In genomic region chr13:23432589-23432988, GRCh38 we compare ENCODE assay signal across 11 cellular contexts. TPM values are rescaled to one million over a fixed set of nuclear protein-coding genes. Genes with fewer than 3 reads are reported as not detected.
A peak's percentile ranks its signal among the peaks of the same experiment; 100 is the strongest.
DNase-seq lines count a peak whose midpoint lies in the region; ATAC-seq and TF ChIP-seq lines count a peak whose summit lies in the region.
"Had no signal": no experiment of that assay in that cellular context is flagged by ENCODE, and none has a peak within 500 bp of the region (broad histone marks: within the 10 kb centered on the region; RNA-seq: fewer than 3 reads in every experiment).

No MANE protein-coding gene starts in this region.

- no peaks in the 10 kb centered on the region for H3K36me3 ChIP-seq in smooth muscle cell (ENCODE audit: low read depth)
- H3K36me3 ChIP-seq in CD8-positive, alpha-beta T cell (ENCODE audit: insufficient read depth, low read length): no peaks in the 10 kb centered on the region

- H3K27ac Mint-ChIP-seq in CD8-positive, alpha-beta T cell: no peak overlapping the region

- H3K36me3 Mint-ChIP-seq in CD8-positive, alpha-beta T cell: no peaks in the 10 kb centered on the region

- no peaks in the 10 kb centered on the region for H3K79me2 ChIP-seq in smooth muscle cell (ENCODE audit: low read depth)

- peak overlapping the region; percentile 24 for H3K27ac ChIP-seq in smooth muscle cell (ENCODE audit: low read depth)
- H3K27ac ChIP-seq in CD8-positive, alpha-beta T cell (ENCODE audit: low read depth, low read length): no peak overlapping the region

- POLR2A ChIA-PET in CD8-positive, alpha-beta T cell (lab: Charles Lee): no interaction called here

- H3K9ac ChIP-seq in smooth muscle cell (ENCODE audit: low read depth): peak overlapping the region; percentile 64

- peaks cover 35% of the 10 kb centered on the region for H3K27me3 Mint-ChIP-seq in CD8-positive, alpha-beta T cell (ENCODE audit: low read depth)

- in situ Hi-C loops in astrocyte of the cerebellum (cut with HindIII; ENCODE audit: low sequenced_read_pairs): no loop called here

- H3F3A ChIP-seq in smooth muscle cell (ENCODE audit: low read depth): no peaks in the 10 kb centered on the region

- H3K4me3 Mint-ChIP-seq in CD8-positive, alpha-beta T cell: no peak overlapping the region

- H3K9me3 ChIP-seq in smooth muscle cell (replicated peaks; ENCODE audit: low read depth): no peaks in the 10 kb centered on the region
- H3K9me3 ChIP-seq in CD8-positive, alpha-beta T cell (ENCODE audit: low read length): no peaks in the 10 kb centered on the region

- intact Hi-C loops in CD8-positive, alpha-beta T cell (cut with DNase I, micrococcal nuclease): no loop called here

- H3K4me1 Mint-ChIP-seq in CD8-positive, alpha-beta T cell (ENCODE audit: low read depth): peaks cover 8% of the 10 kb centered on the region

- H3K4me2 ChIP-seq in smooth muscle cell: peak overlapping the region; percentile 84

- TF ChIP-seq CTCF in astrocyte of the cerebellum (IDR thresholded peaks at IDR 0.05; ENCODE audit: low read depth, low read length, missing control alignments): no peak
- TF ChIP-seq CTCF in smooth muscle cell (IDR thresholded peaks at IDR 0.05; ENCODE audit: borderline replicate concordance, insufficient read depth, poor library complexity, severe bottlenecking): no peak
- TF ChIP-seq CTCF in CD8-positive, alpha-beta T cell (IDR thresholded peaks at IDR 0.05): no peak

- H3K27me3 ChIP-seq in smooth muscle cell (ENCODE audit: low read depth): no peaks in the 10 kb centered on the region
- H3K27me3 ChIP-seq in CD8-positive, alpha-beta T cell (ENCODE audit: insufficient read depth, low read length): no peaks in the 10 kb centered on the region

- peaks cover 40% of the 10 kb centered on the region for H3K4me1 ChIP-seq in smooth muscle cell (ENCODE audit: low read depth)
- H3K4me1 ChIP-seq in CD8-positive, alpha-beta T cell (ENCODE audit: insufficient read depth, low read length): no peaks in the 10 kb centered on the region

- H3K4me3 ChIP-seq in astrocyte of the cerebellum (ENCODE audit: low read depth, low read length) (peak overlapping the region; percentile 77), smooth muscle cell (peak overlapping the region; percentile 58)
- H3K4me3 ChIP-seq in CD8-positive, alpha-beta T cell (ENCODE audit: low read depth, low read length): no peak overlapping the region

- H3K9me3 Mint-ChIP-seq in CD8-positive, alpha-beta T cell: no peaks in the 10 kb centered on the region

- 22% methylated on average over 5 of the region's 5 CpGs for WGBS in smooth muscle cell (ENCODE audit: low lambda C conversion rate)

- DNase-seq in NCI-H748 (lab: John Stamatoyannopoulos, UW; ENCODE audit: unreplicated experiment) (peak; percentile 48), NCI-H748 treated with DMSO at 0.1 percent for 48 hours (lab: John Stamatoyannopoulos, UW) (no peak), astrocyte of the cerebellum (ENCODE audit: low read depth) (no peak), left kidney (ENCODE audit: low read depth, low spot score) (peak; percentile 14), smooth muscle cell (lab: John Stamatoyannopoulos, UW; ENCODE audit: unreplicated experiment) (no peak), HuH-7.5 (ENCODE audit: low spot score) (no peak)
- DNase-seq in CD8-positive, alpha-beta T cell: no peak
- DNase-seq: activated CD4-positive, alpha-beta T cell treated with anti-CD3 and anti-CD28 coated beads for 4 hours; effector CD4-positive, alpha-beta T cell; NCI-H446 treated with DMSO at 0.1 percent for 48 hours had no signal

- no peaks in the 10 kb centered on the region for H4K20me1 ChIP-seq in smooth muscle cell (ENCODE audit: low read depth)

- CTCF ChIA-PET in CD8-positive, alpha-beta T cell (lab: Charles Lee): interaction anchor here (0.5 kb wide), 1 partner anchor 25 kb away, joined by 3 read pairs; no protein-coding TSS in a partner anchor

- ATAC-seq in CD8-positive, alpha-beta T cell: no peak
- ATAC-seq in HG03175 (IDR thresholded peaks at IDR 0.05; ENCODE audit: unreplicated experiment): no peak

- peak overlapping the region; percentile 70 for H2AFZ ChIP-seq in smooth muscle cell (ENCODE audit: low read depth)

RNA-seq across cellular contexts. Expression of gene SACS, which starts 0.9 kb away (rescaled TPM):
- total RNA-seq in smooth muscle cell: 40.9 and 48.7 TPM in 2 replicates
- 4.4 and 5.3 TPM in 2 replicates for polyA plus RNA-seq in smooth muscle cell
- 10 to 100 TPM in 1 of 2 experiments, 1 to 10 TPM in 1; 9.7 to 11.2 TPM for total RNA-seq in CD8-positive, alpha-beta T cell

Comparison
In these comparisons a context has a peak if more than half of its experiments do, and no peak if none do; other contexts are left out.
1. DNase-seq: peak in NCI-H748 (single experiment) and left kidney (single experiment); none in NCI-H748 treated with DMSO at 0.1 percent for 48 hours (single experiment), astrocyte of the cerebellum (single experiment), smooth muscle cell (single experiment), CD8-positive, alpha-beta T cell (0 of 7) and HuH-7.5 (single experiment).